Comparison of ENCODE assay signal across 11 cellular contexts in genomic region chr7:106072715-106073091, GRCh38. TPM values are rescaled to one million over a fixed set of nuclear protein-coding genes. Genes with fewer than 3 reads are reported as not detected.
A peak's percentile ranks its signal among the peaks of the same experiment; 100 is the strongest.
DNase-seq lines count a peak whose midpoint lies in the region; ATAC-seq and TF ChIP-seq lines count a peak whose summit lies in the region.
"Had no signal": no experiment of that assay in that cellular context is flagged by ENCODE, and none has a peak within 500 bp of the region (broad histone marks: within the 10 kb centered on the region; RNA-seq: fewer than 3 reads in every experiment).

No MANE protein-coding gene starts in this region.

- H3K4me3 ChIP-seq in DOHH2 (ENCODE audit: low read length) (peak overlapping the region; percentile 79), ascending aorta (no peak overlapping the region)
- H3K4me3 ChIP-seq in naive thymus-derived CD4-positive, alpha-beta T cell (ENCODE audit: low read length) = no peak overlapping the region

- H3K9me3 ChIP-seq in DOHH2 (ENCODE audit: control insufficient read depth, insufficient read depth, low read length) (no peaks in the 10 kb centered on the region), ascending aorta (no peaks in the 10 kb centered on the region)
- no peaks in the 10 kb centered on the region for H3K9me3 ChIP-seq in naive thymus-derived CD4-positive, alpha-beta T cell (ENCODE audit: control insufficient read depth in 2 of 3, low read length in 3 of 3)
- H3K9me3 ChIP-seq: neutrophil had no signal

- H3K27me3 ChIP-seq in DOHH2 (ENCODE audit: control insufficient read depth, low read length) = no peaks in the 10 kb centered on the region
- H3K27me3 ChIP-seq in naive thymus-derived CD4-positive, alpha-beta T cell (ENCODE audit: control insufficient read depth in 2 of 2, insufficient read depth in 2 of 2, low read length in 2 of 2) = no peaks in the 10 kb centered on the region
- H3K27me3 ChIP-seq in ascending aorta = no peaks in the 10 kb centered on the region
- H3K27me3 ChIP-seq: neutrophil had no signal

- peak overlapping the region; percentile 98 for H3K27ac Mint-ChIP-seq in activated naive CD8-positive, alpha-beta T cell treated with anti-CD3 and anti-CD28 coated beads, Interleukin-2, amount 10 ng/mL, durations not matched to agents 7 days and 5 days
- peak overlapping the region; percentile 93 to 99 (median 97) for H3K27ac Mint-ChIP-seq in naive thymus-derived CD4-positive, alpha-beta T cell

- intact Hi-C loops in naive thymus-derived CD4-positive, alpha-beta T cell (cut with micrococcal nuclease) = loop anchor here in 1 of 2 donors (10.0 kb wide), 1 partner anchor 212 kb away; the partner anchor contains the start of gene NAMPT
- intact Hi-C loops in ascending aorta (cut with DNase I) = no loop called here

- no peaks in the 10 kb centered on the region for H3K27me3 Mint-ChIP-seq in activated naive CD8-positive, alpha-beta T cell treated with anti-CD3 and anti-CD28 coated beads, Interleukin-2, amount 10 ng/mL, durations not matched to agents 7 days and 5 days
- no peaks in the 10 kb centered on the region for H3K27me3 Mint-ChIP-seq in naive thymus-derived CD4-positive, alpha-beta T cell

- H3K36me3 ChIP-seq in DOHH2 (ENCODE audit: control insufficient read depth, low read length) (peaks cover 15% of the 10 kb centered on the region), ascending aorta (no peaks in the 10 kb centered on the region)
- H3K36me3 ChIP-seq in naive thymus-derived CD4-positive, alpha-beta T cell (ENCODE audit: control insufficient read depth in 2 of 3, insufficient read depth in 3 of 3, low read length in 3 of 3) = no peaks in the 10 kb centered on the region
- H3K36me3 ChIP-seq: neutrophil had no signal

- peak overlapping the region; percentile 9 for H3K4me3 Mint-ChIP-seq in activated naive CD8-positive, alpha-beta T cell treated with anti-CD3 and anti-CD28 coated beads, Interleukin-2, amount 10 ng/mL, durations not matched to agents 7 days and 5 days
- H3K4me3 Mint-ChIP-seq in naive thymus-derived CD4-positive, alpha-beta T cell = peak overlapping the region in 5 of 10 donors; percentile 77 to 84 (median 83)

- no peaks in the 10 kb centered on the region for H3K9me3 Mint-ChIP-seq in activated naive CD8-positive, alpha-beta T cell treated with anti-CD3 and anti-CD28 coated beads, Interleukin-2, amount 10 ng/mL, durations not matched to agents 7 days and 5 days
- H3K9me3 Mint-ChIP-seq in naive thymus-derived CD4-positive, alpha-beta T cell = no peaks in the 10 kb centered on the region

- TF ChIP-seq CTCF in C4-2B (conservative IDR thresholded peaks at IDR 0.05) (no peak), DOHH2 (IDR thresholded peaks at IDR 0.05; ENCODE audit: low read depth, low read length, poor library complexity, severe bottlenecking) (no peak), ascending aorta (IDR thresholded peaks at IDR 0.05) (no peak)

- POLR2A ChIA-PET in activated naive CD8-positive, alpha-beta T cell treated with anti-CD3 and anti-CD28 coated beads, Interleukin-2, amount 10 ng/mL, durations not matched to agents 7 days and 5 days (lab: Charles Lee) = interaction anchor here (1.2 to 6.0 kb wide), 3 partner anchors 8 to 39 kb away, joined by 4 to 98 read pairs (median 9); partner anchors contain the start of gene SYPL1
- POLR2A ChIA-PET in naive thymus-derived CD4-positive, alpha-beta T cell (lab: Charles Lee) = interaction anchor here (0.7 to 9.0 kb wide), 14 partner anchors 13 to 1096 kb away, joined by 3 to 143 read pairs (median 6); partner anchors contain the start of genes HBP1, KMT2E, NAMPT and SYPL1

- H3F3A ChIP-seq in DOHH2 (ENCODE audit: control insufficient read depth, insufficient read depth) = peaks cover 88% of the 10 kb centered on the region

- CTCF ChIA-PET in naive thymus-derived CD4-positive, alpha-beta T cell (lab: Charles Lee) = interaction anchor here (1.1 to 4.9 kb wide), 4 partner anchors 16 to 80 kb away, joined by 4 to 33 read pairs (median 10); no protein-coding TSS in a partner anchor

- DNase-seq in activated naive CD8-positive, alpha-beta T cell treated with anti-CD3 and anti-CD28 coated beads, Interleukin-2, amount 10 ng/mL, durations not matched to agents 7 days and 5 days = no peak
- DNase-seq in naive thymus-derived CD4-positive, alpha-beta T cell = no peak
- DNase-seq in NCI-H1417 (lab: John Stamatoyannopoulos, UW) (no peak), pons (ENCODE audit: low spot score) (no peak), ascending aorta (ENCODE audit: low spot score in 2 of 2) (no peak)
- DNase-seq: T1000 had no signal

- H3K4me2 ChIP-seq in DOHH2 (ENCODE audit: low read length) = peak overlapping the region; percentile 93

- H3K36me3 Mint-ChIP-seq in activated naive CD8-positive, alpha-beta T cell treated with anti-CD3 and anti-CD28 coated beads, Interleukin-2, amount 10 ng/mL, durations not matched to agents 7 days and 5 days = no peaks in the 10 kb centered on the region
- no peaks in the 10 kb centered on the region for H3K36me3 Mint-ChIP-seq in naive thymus-derived CD4-positive, alpha-beta T cell

- H3K4me1 ChIP-seq in DOHH2 (ENCODE audit: control insufficient read depth, low read length) = peaks cover 99% of the 10 kb centered on the region
- peaks cover 31 to 49% of the 10 kb centered on the region in 2 donors for H3K4me1 ChIP-seq in naive thymus-derived CD4-positive, alpha-beta T cell (ENCODE audit: control insufficient read depth in 2 of 2, insufficient read depth in 2 of 2, low read length in 2 of 2)
- no peaks in the 10 kb centered on the region for H3K4me1 ChIP-seq in ascending aorta

- H4K20me1 ChIP-seq in DOHH2 (ENCODE audit: control insufficient read depth, insufficient read depth, low read depth, low read length) = no peaks in the 10 kb centered on the region

- no peak for ATAC-seq in activated naive CD8-positive, alpha-beta T cell treated with anti-CD3 and anti-CD28 coated beads, Interleukin-2, amount 10 ng/mL, durations not matched to agents 7 days and 5 days (ENCODE audit: low read depth)
- ATAC-seq in naive thymus-derived CD4-positive, alpha-beta T cell = no peak
- ATAC-seq in GM18907 (IDR thresholded peaks at IDR 0.05; ENCODE audit: unreplicated experiment) = no peak
- ATAC-seq: HCT116 had no signal

- peaks cover 52% of the 10 kb centered on the region for H3K4me1 Mint-ChIP-seq in activated naive CD8-positive, alpha-beta T cell treated with anti-CD3 and anti-CD28 coated beads, Interleukin-2, amount 10 ng/mL, durations not matched to agents 7 days and 5 days
- H3K4me1 Mint-ChIP-seq in naive thymus-derived CD4-positive, alpha-beta T cell = peaks cover 38 to 85% (median 75%) of the 10 kb centered on the region in 7 donors

- H3K27ac ChIP-seq in C4-2B (peak overlapping the region; percentile 76), DOHH2 (ENCODE audit: low read depth, low read length) (peak overlapping the region; percentile 97), ascending aorta (no peak overlapping the region)
- H3K27ac ChIP-seq in naive thymus-derived CD4-positive, alpha-beta T cell (ENCODE audit: low read depth, low read length) = peak overlapping the region; percentile 80

- H3K79me2 ChIP-seq in DOHH2 (ENCODE audit: control insufficient read depth, low read length) = peaks cover 26% of the 10 kb centered on the region

- no peaks in the 10 kb centered on the region for H3K9me2 ChIP-seq in DOHH2 (replicated peaks; ENCODE audit: control insufficient read depth, low read length)

RNA-seq across cellular contexts. Expression of gene SYPL1, which starts 39.4 kb away (rescaled TPM):
- total RNA-seq in activated naive CD8-positive, alpha-beta T cell treated with anti-CD3 and anti-CD28 coated beads, Interleukin-2, amount 10 ng/mL, durations not matched to agents 7 days and 5 days = 10 to 100 TPM; 52.2 to 56.5 TPM
- 10 to 100 TPM; 37.5 to 54.0 (median 46.6) TPM for total RNA-seq in naive thymus-derived CD4-positive, alpha-beta T cell
- polyA plus RNA-seq in naive thymus-derived CD4-positive, alpha-beta T cell = 100 to 1,000 TPM in 1 of 2 donors, 10 to 100 TPM in 1; 80.6 to 106 TPM
- 17.5 TPM for total RNA-seq in ascending aorta

Comparison
In these comparisons a context has a peak if more than half of its experiments do, and no peak if none do; other contexts are left out.
1. H3K27ac ChIP-seq: peak in C4-2B (single experiment), DOHH2 (single experiment) and naive thymus-derived CD4-positive, alpha-beta T cell (single experiment); none in ascending aorta (0 of 2).